ENCODE assay signal across 14 cellular contexts in genomic region chr1:117795190-117795589, GRCh38.
DNase-seq lines count a peak whose midpoint lies in the region; ATAC-seq and TF ChIP-seq lines count a peak whose summit lies in the region.
"Had no signal": no experiment of that assay in that cellular context is flagged by ENCODE, and none has a peak within 500 bp of the region (broad histone marks: within the 10 kb centered on the region; RNA-seq: fewer than 3 reads in every experiment).

No MANE protein-coding gene starts in this region.

- peaks cover 0 to 2% of the 10 kb centered on the region in 2 experiments; a peak in 1 of 4 replicates for H3K4me1 ChIP-seq in SK-N-SH (ENCODE audit: control insufficient read depth in 1 of 2, insufficient read depth in 2 of 2, low read depth in 1 of 2, low read length in 1 of 2)

- H3K27me3 ChIP-seq in SK-N-SH (ENCODE audit: insufficient read depth) = no peaks in the 10 kb centered on the region

- POLR2A ChIA-PET in SK-N-SH (lab: Yijun Ruan, JAX) = no interaction called here
- POLR2A ChIA-PET in GM10248 (lab: Yijun Ruan, JAX) = no interaction called here

- no peaks in the 10 kb centered on the region for H3K36me3 ChIP-seq in SK-N-SH (replicated peaks in 1 of 2; ENCODE audit: control insufficient read depth in 1 of 2, insufficient read depth in 2 of 2, low read length in 1 of 2)

- H3K4me3 ChIP-seq in SK-N-SH (ENCODE audit: low read depth in 2 of 2, low read length in 1 of 2) (no peak overlapping the region), fibroblast of villous mesenchyme (ENCODE audit: low read depth, low read length) (no peak overlapping the region), skeletal muscle cell (ENCODE audit: low read depth, low read length) (no peak overlapping the region)

- CTCF ChIA-PET in SK-N-SH (lab: Yijun Ruan, JAX) = interaction anchor here (0.9 to 1.4 kb wide), 2 partner anchors 36 to 101 kb away, joined by 3 read pairs; no protein-coding TSS in a partner anchor
- CTCF ChIA-PET in GM10248 (lab: Yijun Ruan, JAX) = interaction anchor here (1.2 to 1.8 kb wide), 3 partner anchors 12 to 40 kb away, joined by 3 to 6 read pairs (median 4); no protein-coding TSS in a partner anchor

- H3K27ac Mint-ChIP-seq in stimulated activated effector memory CD8-positive, alpha-beta T cell treated with anti-CD3 and anti-CD28 coated beads, Interleukin-12 subunit alpha, Interleukin-12 subunit beta, amount 100 ng/mL, for 72 hours = no peak overlapping the region
- H3K27ac Mint-ChIP-seq: nephron progenitor cell; T-helper 2 cell treated with Interferon-gamma antibody and Interleukin-4, amounts not matched to agents 5 μg/mL and 100 μg/mL, for 36 hours had no signal

- no peak overlapping the region for H3K4me3 Mint-ChIP-seq in stimulated activated effector memory CD8-positive, alpha-beta T cell treated with anti-CD3 and anti-CD28 coated beads, Interleukin-12 subunit alpha, Interleukin-12 subunit beta, amount 100 ng/mL, for 72 hours
- H3K4me3 Mint-ChIP-seq: nephron progenitor cell; T-helper 2 cell treated with Interferon-gamma antibody and Interleukin-4, amounts not matched to agents 5 μg/mL and 100 μg/mL, for 36 hours had no signal

- no peak for ATAC-seq in stimulated activated effector memory CD8-positive, alpha-beta T cell treated with anti-CD3 and anti-CD28 coated beads, Interleukin-12 subunit alpha, Interleukin-12 subunit beta, amount 100 ng/mL, for 72 hours

- TF ChIP-seq CTCF in SK-N-SH (IDR thresholded peaks at IDR 0.05) (peak; percentile 46), fibroblast of villous mesenchyme (IDR thresholded peaks at IDR 0.05; ENCODE audit: insufficient read depth, low read depth, low read length) (peak; percentile 18), GM10248 (IDR thresholded peaks at IDR 0.05; ENCODE audit: control extremely low read depth, extremely low read depth, low read depth, missing control alignments) (no peak)

- peak; percentile 13; the same call in 1 of the 2 replicates for TF ChIP-seq RAD21 in SK-N-SH (IDR thresholded peaks at IDR 0.05; ENCODE audit: low read length)

- H3K9me3 ChIP-seq in SK-N-SH = no peaks in the 10 kb centered on the region

- H3K9ac ChIP-seq in SK-N-SH = no peak overlapping the region

- no peaks in the 10 kb centered on the region for H3K9me2 ChIP-seq in SK-N-SH

- H3K36me3 Mint-ChIP-seq in stimulated activated effector memory CD8-positive, alpha-beta T cell treated with anti-CD3 and anti-CD28 coated beads, Interleukin-12 subunit alpha, Interleukin-12 subunit beta, amount 100 ng/mL, for 72 hours = no peaks in the 10 kb centered on the region

- 35% methylated on average over 3 of the region's 3 CpGs for WGBS in SK-N-SH (ENCODE audit: low lambda C conversion rate)

- H2AFZ ChIP-seq in SK-N-SH (ENCODE audit: low read depth) = no peak overlapping the region

- peak in 1 of 2 experiments; percentile 81; a peak in 1 of 4 replicates for TF ChIP-seq EP300 in SK-N-SH (IDR thresholded peaks at IDR 0.05; ENCODE audit: borderline replicate concordance in 1 of 2, low read depth in 1 of 2, low read length in 1 of 2)

- no peaks in the 10 kb centered on the region for H3K4me1 Mint-ChIP-seq in stimulated activated effector memory CD8-positive, alpha-beta T cell treated with anti-CD3 and anti-CD28 coated beads, Interleukin-12 subunit alpha, Interleukin-12 subunit beta, amount 100 ng/mL, for 72 hours

- peak; percentile 67 for DNase-seq in H4 (ENCODE audit: low spot score)
- DNase-seq in SK-N-SH = no peak
- peak; percentile 60 for DNase-seq in fibroblast of villous mesenchyme (ENCODE audit: low read depth)
- peak; percentile 36 for DNase-seq in skeletal muscle cell (ENCODE audit: low read depth)
- no peak for DNase-seq in GM10248 (ENCODE audit: extremely low spot score)
- no peak for DNase-seq in mucosa of gallbladder (ENCODE audit: low spot score)
- no peak for DNase-seq in stimulated activated effector memory CD8-positive, alpha-beta T cell treated with anti-CD3 and anti-CD28 coated beads, Interleukin-12 subunit alpha, Interleukin-12 subunit beta, amount 100 ng/mL, for 72 hours (ENCODE audit: low spot score in 2 of 2)
- DNase-seq in SKM-1 treated with dmso at 0.1 percent for 144 hours (lab: John Stamatoyannopoulos, UW; ENCODE audit: unreplicated experiment) = no peak
- DNase-seq: DMS79; islet precursor cell; NCI-H1436; nephron progenitor cell; stimulated activated CD4-positive, alpha-beta T cell treated with anti-CD3 and anti-CD28 coated beads, Interleukin-15, amount 100 ng/mL, for 24 hours had no signal

- no peaks in the 10 kb centered on the region for H3K9me3 Mint-ChIP-seq in stimulated activated effector memory CD8-positive, alpha-beta T cell treated with anti-CD3 and anti-CD28 coated beads, Interleukin-12 subunit alpha, Interleukin-12 subunit beta, amount 100 ng/mL, for 72 hours
- H3K9me3 Mint-ChIP-seq: T-helper 2 cell treated with Interferon-gamma antibody and Interleukin-4, amounts not matched to agents 5 μg/mL and 100 μg/mL, for 36 hours had no signal

- H4K20me1 ChIP-seq in SK-N-SH (ENCODE audit: insufficient read depth) = no peaks in the 10 kb centered on the region

- peaks cover 6% of the 10 kb centered on the region for H3F3A ChIP-seq in SK-N-SH (replicated peaks; ENCODE audit: insufficient read depth)

- peak overlapping the region in 1 of 2 experiments; percentile 59; a peak in 2 of 4 replicates for H3K27ac ChIP-seq in SK-N-SH (ENCODE audit: low read depth in 2 of 2, low read length in 1 of 2)

- no peaks in the 10 kb centered on the region for H3K79me2 ChIP-seq in SK-N-SH (ENCODE audit: insufficient read depth)

- H3K4me2 ChIP-seq in SK-N-SH = no peak overlapping the region

TF ChIP-seq in SK-N-SH, 30 proteins besides CTCF, POLR2A, EP300 and RAD21 (continues in another document):
- TF ChIP-seq ELF1 (IDR thresholded peaks at IDR 0.05) (no peak), MEF2A (IDR thresholded peaks at IDR 0.05; ENCODE audit: borderline replicate concordance, low read depth) (peak; percentile 94), YY1 (IDR thresholded peaks at IDR 0.05; ENCODE audit: low read depth) (no peak), FOXM1 (IDR thresholded peaks at IDR 0.05; ENCODE audit: low read depth) (no peak), NFIC (IDR thresholded peaks at IDR 0.05; ENCODE audit: borderline replicate concordance) (peak; percentile 62; the same call in 1 of the 2 replicates), EZH2phosphoT487 (IDR thresholded peaks at IDR 0.05; ENCODE audit: borderline replicate concordance, low read depth) (no peak), TAF1 (IDR thresholded peaks at IDR 0.05; ENCODE audit: borderline replicate concordance, low read depth, low read length) (no peak), FOSL2 (IDR thresholded peaks at IDR 0.05; ENCODE audit: borderline replicate concordance, low read depth) (peak; percentile 71; the same call in 1 of the 2 replicates), PBX3 (IDR thresholded peaks at IDR 0.05) (peak; percentile 82), USF1 (IDR thresholded peaks at IDR 0.05; ENCODE audit: borderline replicate concordance, low read depth) (no peak), NRF1 (IDR thresholded peaks at IDR 0.05; ENCODE audit: low read depth, low read length) (no peak), JUND (IDR thresholded peaks at IDR 0.05) (peak; percentile 62), SMC3 (IDR thresholded peaks at IDR 0.05; ENCODE audit: low read depth, low read length) (no peak), GABPA (IDR thresholded peaks at IDR 0.05; ENCODE audit: low read depth) (no peak), MXI1 (IDR thresholded peaks at IDR 0.05; ENCODE audit: low read depth, low read length) (no peak), CHD2 (IDR thresholded peaks at IDR 0.05; ENCODE audit: low read length, partially characterized antibody) (no peak)
- TF ChIP-seq, protein P1, sequence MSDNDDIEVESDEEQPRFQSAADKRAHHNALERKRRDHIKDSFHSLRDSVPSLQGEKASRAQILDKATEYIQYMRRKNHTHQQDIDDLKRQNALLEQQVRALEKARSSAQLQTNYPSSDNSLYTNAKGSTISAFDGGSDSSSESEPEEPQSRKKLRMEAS (IDR thresholded peaks at IDR 0.05; ENCODE audit: low read depth) = no peak

Comparison
In these comparisons a context has a peak if more than half of its experiments do, and no peak if none do; other contexts are left out.
1. DNase-seq: peak in H4 (single experiment), fibroblast of villous mesenchyme (single experiment) and skeletal muscle cell (single experiment); none in SK-N-SH (single experiment), GM10248 (single experiment), mucosa of gallbladder (single experiment), stimulated activated effector memory CD8-positive, alpha-beta T cell treated with anti-CD3 and anti-CD28 coated beads, Interleukin-12 subunit alpha, Interleukin-12 subunit beta, amount 100 ng/mL, for 72 hours (0 of 2) and SKM-1 treated with dmso at 0.1 percent for 144 hours (single experiment).